Comparison of ENCODE assay signal across 1 cellular context in genomic region chr2:231408304-231408703, GRCh38.
A peak's percentile ranks its signal among the peaks of the same experiment; 100 is the strongest.
TF ChIP-seq lines count a peak whose summit lies in the region.

No MANE protein-coding gene starts in this region.

TF ChIP-seq in K562, 482 proteins besides CTCF, POLR2A, EP300 and RAD21:
- TF ChIP-seq TRIM28 (IDR thresholded peaks at IDR 0.05) = 0 out of 2 replicates have a peak, but pooled peaks have one; percentile 22
